10 cellular contexts compared by ENCODE assay signal in genomic region chr15:96181873-96182301, GRCh38.
DNase-seq lines count a peak whose midpoint lies in the region; ATAC-seq and TF ChIP-seq lines count a peak whose summit lies in the region.
"Had no signal": no experiment of that assay in that cellular context is flagged by ENCODE, and none has a peak within 500 bp of the region (broad histone marks: within the 10 kb centered on the region; RNA-seq: fewer than 3 reads in every experiment).

No MANE protein-coding gene starts in this region.

- WGBS in ovary, 3 donors, result 13 to 22% (median 15%) methylated on average over 8 of the region's 8 CpGs

- TF ChIP-seq CTCF in AG04449 (IDR thresholded peaks at IDR 0.05; ENCODE audit: insufficient read depth, low read length, missing control alignments), result no peak
- TF ChIP-seq CTCF in ovary (IDR thresholded peaks at IDR 0.05), result no peak

- TF ChIP-seq EP300 in ovary (IDR thresholded peaks at IDR 0.05), result no peak

- intact Hi-C loops in Right ventricle myocardium superior (cut with DNase I), result loop anchor here (10.0 kb wide), 1 partner anchor 113 kb away; no protein-coding TSS in a partner anchor
- intact Hi-C loops in ovary (cut with DNase I), result loop anchor here in 1 of 4 donors (10.0 kb wide), 1 partner anchor 143 kb away; no protein-coding TSS in a partner anchor

- H3K9me3 ChIP-seq in ovary, result no peaks in the 10 kb centered on the region
- H3K9me3 ChIP-seq: prostate gland had no signal

- H3K4me1 ChIP-seq in ovary (ENCODE audit: insufficient read depth), result peaks cover 15% of the 10 kb centered on the region
- H3K4me1 ChIP-seq: prostate gland had no signal

- POLR2A ChIA-PET in AG04449 (lab: Yijun Ruan, JAX), result interaction anchor here (0.8 kb wide), 1 partner anchor 92 kb away, joined by 3 read pairs; no protein-coding TSS in a partner anchor

- H3K4me3 ChIP-seq in AG04449 (ENCODE audit: low read depth, low read length) (no peak overlapping the region), ovary (no peak overlapping the region)
- H3K4me3 ChIP-seq: prostate gland had no signal

- no peak for TF ChIP-seq POLR2A in ovary (IDR thresholded peaks at IDR 0.05)

- H3K27me3 ChIP-seq in ovary, result no peaks in the 10 kb centered on the region

- peak overlapping the region; percentile 53 to 59 for H3K27ac ChIP-seq in ovary
- H3K27ac ChIP-seq: prostate gland had no signal

- peak; percentile 89 for DNase-seq in AG04449 (ENCODE audit: low read depth, low spot score)
- DNase-seq in amniotic epithelial cell (ENCODE audit: low read depth), result peak; percentile 84
- peak; percentile 77 for DNase-seq in Right ventricle myocardium superior
- peak; percentile 77 to 85 (median 81) for DNase-seq in ovary
- no peak for DNase-seq in foreskin melanocyte
- DNase-seq in DMS 273 (lab: John Stamatoyannopoulos, UW; ENCODE audit: unreplicated experiment), result no peak
- DNase-seq in H4 (ENCODE audit: low spot score), result no peak
- DNase-seq: NCI-H2081 treated with DMSO at 0.1 percent for 48 hours had no signal

- CTCF ChIA-PET in AG04449 (lab: Yijun Ruan, JAX), result interaction anchor here (0.7 kb wide), 1 partner anchor 9 kb away, joined by 3 read pairs; no protein-coding TSS in a partner anchor

- no peaks in the 10 kb centered on the region for H3K36me3 ChIP-seq in ovary
- H3K36me3 ChIP-seq: prostate gland had no signal

- peak; percentile 91 for ATAC-seq in Right ventricle myocardium superior (ENCODE audit: poor library complexity)
- ATAC-seq in GM21786 (IDR thresholded peaks at IDR 0.05; ENCODE audit: unreplicated experiment), result no peak

Comparison
In these comparisons a context has a peak if more than half of its experiments do, and no peak if none do; other contexts are left out.
1. DNase-seq: peak in AG04449 (single experiment), amniotic epithelial cell (single experiment), Right ventricle myocardium superior (single experiment) and ovary (5 of 5); none in foreskin melanocyte (single experiment), DMS 273 (single experiment) and H4 (single experiment).